In genomic region chr7:76062254-76062653, GRCh38 we compare ENCODE assay signal across 23 cellular contexts. TPM values are rescaled to one million over a fixed set of nuclear protein-coding genes. Genes with fewer than 3 reads are reported as not detected.
DNase-seq lines count a peak whose midpoint lies in the region; ATAC-seq and TF ChIP-seq lines count a peak whose summit lies in the region.
"Had no signal": no experiment of that assay in that cellular context is flagged by ENCODE, and none has a peak within 500 bp of the region (broad histone marks: within the 10 kb centered on the region; RNA-seq: fewer than 3 reads in every experiment).

No MANE protein-coding gene starts in this region.

- no peaks in the 10 kb centered on the region for H3K27me3 Mint-ChIP-seq in activated naive CD4-positive, alpha-beta T cell treated with anti-CD3 and anti-CD28 coated beads, Interleukin-2, amount 10 ng/mL, durations not matched to agents 7 days and 5 days
- no peaks in the 10 kb centered on the region for H3K27me3 Mint-ChIP-seq in activated T-helper 17 cell treated with anti-CD3 and anti-CD28 coated beads, Interleukin-2, amount 50 U/mL, for 72 hours
- peaks cover 13% of the 10 kb centered on the region for H3K27me3 Mint-ChIP-seq in endothelial cell (ENCODE audit: unreplicated experiment)
- H3K27me3 Mint-ChIP-seq: CD4-positive, alpha-beta T cell had no signal

- no peaks in the 10 kb centered on the region for H3K9me3 ChIP-seq in osteoblast (ENCODE audit: low read depth, low read length)
- H3K9me3 ChIP-seq: BLaER1, SJCRH30 had no signal

- H2AFZ ChIP-seq in osteoblast (ENCODE audit: low read length), result no peak overlapping the region

- H3K79me2 ChIP-seq in osteoblast (ENCODE audit: insufficient read depth, low read length), result peaks cover 22% of the 10 kb centered on the region

- ATAC-seq in activated T-helper 17 cell treated with anti-CD3 and anti-CD28 coated beads, Interleukin-2, amount 50 U/mL, for 72 hours (replicated peaks), result no peak
- ATAC-seq in GM21717 (IDR thresholded peaks at IDR 0.05; ENCODE audit: unreplicated experiment), result no peak
- ATAC-seq in GM18505 (IDR thresholded peaks at IDR 0.05; ENCODE audit: unreplicated experiment), result no peak
- ATAC-seq: HCT116, PC-3, Right ventricle myocardium inferior, SK-N-SH treated with all-trans-retinoic acid at 6 μM for 48 hours had no signal

- peaks cover 6% of the 10 kb centered on the region for H3K4me1 ChIP-seq in osteoblast (ENCODE audit: insufficient read depth, low read length)

- no peak for DNase-seq in activated naive CD4-positive, alpha-beta T cell treated with anti-CD3 and anti-CD28 coated beads, Interleukin-2, amount 10 ng/mL, durations not matched to agents 7 days and 5 days
- no peak for DNase-seq in activated naive CD4-positive, alpha-beta T cell treated with Interleukin-2 at 50 U/mL for 16 hours
- DNase-seq in endothelial cell (ENCODE audit: low spot score) (no peak), osteoblast (ENCODE audit: insufficient read length, low spot score, missing footprints) (peak; percentile 14), activated T-cell treated with anti-CD3 and anti-CD28 coated beads for 4 hours (no peak)
- DNase-seq: 8988T; CD4-positive, alpha-beta T cell; MM.1S; NCI-H2029; NCI-H446; NCI-H526; NCI-H82; NK-92 treated with Interleukin-12 subunit alpha and Interleukin-12 subunit beta, amount 100 ng/mL, for 24 hours; PC-3; SJCRH30 had no signal

- TF ChIP-seq POLR2A in GM18505 (IDR thresholded peaks at IDR 0.05; ENCODE audit: borderline replicate concordance, extremely low read depth, insufficient read depth, insufficient read length), result no peak

- H3K36me3 Mint-ChIP-seq in activated naive CD4-positive, alpha-beta T cell treated with anti-CD3 and anti-CD28 coated beads, Interleukin-2, amount 10 ng/mL, durations not matched to agents 7 days and 5 days, result peaks cover 47% of the 10 kb centered on the region
- H3K36me3 Mint-ChIP-seq in activated T-helper 17 cell treated with anti-CD3 and anti-CD28 coated beads, Interleukin-2, amount 50 U/mL, for 72 hours (ENCODE audit: low read depth), result peaks cover 98% of the 10 kb centered on the region
- H3K36me3 Mint-ChIP-seq in endothelial cell (ENCODE audit: low read depth, unreplicated experiment), result peaks cover 35% of the 10 kb centered on the region

- CTCF ChIA-PET in activated naive CD4-positive, alpha-beta T cell treated with anti-CD3 and anti-CD28 coated beads, Interleukin-2, amount 10 ng/mL, durations not matched to agents 7 days and 5 days (lab: Charles Lee), result no interaction called here

- TF ChIP-seq CTCF in endothelial cell (IDR thresholded peaks at IDR 0.05; ENCODE audit: unreplicated experiment) (no peak), osteoblast (IDR thresholded peaks at IDR 0.05; ENCODE audit: extremely low read depth, low read depth, low read length) (no peak)

- peaks cover 96% of the 10 kb centered on the region for H3K36me3 ChIP-seq in osteoblast (ENCODE audit: insufficient read depth, low read length)

- no peak overlapping the region for H3K4me2 ChIP-seq in osteoblast (ENCODE audit: insufficient read depth, low read length)
- H3K4me2 ChIP-seq: BLaER1, KMS-11 had no signal

- no peaks in the 10 kb centered on the region for H3K27me3 ChIP-seq in osteoblast (ENCODE audit: insufficient read depth, low read length)
- H3K27me3 ChIP-seq: BLaER1, SJCRH30 had no signal

- peak overlapping the region; percentile 2 for H3K27ac Mint-ChIP-seq in activated naive CD4-positive, alpha-beta T cell treated with anti-CD3 and anti-CD28 coated beads, Interleukin-2, amount 10 ng/mL, durations not matched to agents 7 days and 5 days
- peak overlapping the region; percentile 37 for H3K27ac Mint-ChIP-seq in activated T-helper 17 cell treated with anti-CD3 and anti-CD28 coated beads, Interleukin-2, amount 50 U/mL, for 72 hours
- H3K27ac Mint-ChIP-seq in endothelial cell (ENCODE audit: unreplicated experiment), result peak overlapping the region; percentile 48
- H3K27ac Mint-ChIP-seq: CD4-positive, alpha-beta T cell had no signal

- H3K27ac ChIP-seq in osteoblast (ENCODE audit: low read depth, low read length), result no peak overlapping the region
- H3K27ac ChIP-seq: BLaER1, KMS-11, SJCRH30 had no signal

- peaks cover 16% of the 10 kb centered on the region for H4K20me1 ChIP-seq in osteoblast (ENCODE audit: insufficient read depth, low read length)

- no peaks in the 10 kb centered on the region for H3K4me1 Mint-ChIP-seq in activated naive CD4-positive, alpha-beta T cell treated with anti-CD3 and anti-CD28 coated beads, Interleukin-2, amount 10 ng/mL, durations not matched to agents 7 days and 5 days
- peaks cover 4% of the 10 kb centered on the region for H3K4me1 Mint-ChIP-seq in activated T-helper 17 cell treated with anti-CD3 and anti-CD28 coated beads, Interleukin-2, amount 50 U/mL, for 72 hours
- no peaks in the 10 kb centered on the region for H3K4me1 Mint-ChIP-seq in endothelial cell (ENCODE audit: unreplicated experiment)

- H3K4me3 ChIP-seq in osteoblast (ENCODE audit: insufficient read depth, low read length), result no peak overlapping the region
- H3K4me3 ChIP-seq: BLaER1, SJCRH30 had no signal

- no peak overlapping the region for H3K4me3 Mint-ChIP-seq in activated naive CD4-positive, alpha-beta T cell treated with anti-CD3 and anti-CD28 coated beads, Interleukin-2, amount 10 ng/mL, durations not matched to agents 7 days and 5 days
- no peak overlapping the region for H3K4me3 Mint-ChIP-seq in activated T-helper 17 cell treated with anti-CD3 and anti-CD28 coated beads, Interleukin-2, amount 50 U/mL, for 72 hours
- peak overlapping the region; percentile 73 for H3K4me3 Mint-ChIP-seq in endothelial cell (ENCODE audit: unreplicated experiment)
- H3K4me3 Mint-ChIP-seq: CD4-positive, alpha-beta T cell had no signal

- H3K9me3 Mint-ChIP-seq in activated naive CD4-positive, alpha-beta T cell treated with anti-CD3 and anti-CD28 coated beads, Interleukin-2, amount 10 ng/mL, durations not matched to agents 7 days and 5 days, result no peaks in the 10 kb centered on the region
- H3K9me3 Mint-ChIP-seq in activated T-helper 17 cell treated with anti-CD3 and anti-CD28 coated beads, Interleukin-2, amount 50 U/mL, for 72 hours, result no peaks in the 10 kb centered on the region
- peaks cover 4% of the 10 kb centered on the region for H3K9me3 Mint-ChIP-seq in endothelial cell (ENCODE audit: unreplicated experiment)
- H3K9me3 Mint-ChIP-seq: CD4-positive, alpha-beta T cell had no signal

RNA-seq across cellular contexts. Expression of gene MDH2, which starts 14.3 kb away (rescaled TPM):
- total RNA-seq in activated T-helper 17 cell treated with anti-CD3 and anti-CD28 coated beads, Interleukin-2, amount 50 U/mL, for 72 hours, result 100 to 1,000 TPM; 155 to 231 TPM
- total RNA-seq in endothelial cell (ENCODE audit: unreplicated experiment) (109 TPM), osteoblast (32.7 and 36.6 TPM in 2 replicates)

RNA-seq across cellular contexts. Expression of gene STYXL1, which starts 14.5 kb away (rescaled TPM):
- total RNA-seq in activated T-helper 17 cell treated with anti-CD3 and anti-CD28 coated beads, Interleukin-2, amount 50 U/mL, for 72 hours, result 10 to 100 TPM; 31.0 to 31.1 TPM
- total RNA-seq in endothelial cell (ENCODE audit: unreplicated experiment) (46.3 TPM), osteoblast (23.9 and 27.7 TPM in 2 replicates)
